In the genomic region with DNA sequence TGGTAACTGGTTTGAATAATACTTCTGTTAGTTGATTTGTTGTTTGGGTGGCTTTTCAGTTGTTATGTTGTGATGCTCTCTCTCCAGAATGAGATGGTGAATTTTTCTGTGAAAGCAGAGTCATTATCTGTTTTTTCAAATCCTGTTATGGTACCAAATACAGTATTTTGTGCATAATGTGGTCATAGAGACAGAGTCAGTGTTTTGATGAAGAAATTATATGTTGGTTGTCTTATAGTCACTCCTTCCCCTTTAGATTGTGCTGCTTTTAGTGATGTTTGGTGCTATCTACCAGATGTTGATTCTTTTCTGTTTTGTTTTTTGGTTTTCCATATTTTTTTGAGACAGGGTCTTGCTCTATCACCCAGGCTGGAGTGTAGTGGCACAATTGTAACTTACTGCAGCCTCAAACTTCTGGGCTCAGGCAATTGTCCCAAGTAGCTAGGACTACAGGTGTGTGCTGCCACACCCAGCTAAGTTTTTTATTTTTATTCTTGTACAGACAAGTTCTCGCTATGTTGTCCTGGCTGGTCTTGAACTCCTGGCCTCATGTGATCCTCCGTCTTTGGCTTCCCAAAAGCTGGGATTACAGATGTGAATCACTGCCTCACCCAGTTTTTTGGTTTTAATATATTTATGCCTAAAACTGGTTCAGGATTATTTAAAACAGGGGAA, we compare ENCODE assay signal across 14 cellular contexts. TPM values are rescaled to one million over a fixed set of nuclear protein-coding genes. Genes with fewer than 3 reads are reported as not detected.
A peak's percentile ranks its signal among the peaks of the same experiment; 100 is the strongest.
DNase-seq lines count a peak whose midpoint lies in the region; ATAC-seq and TF ChIP-seq lines count a peak whose summit lies in the region.
"Had no signal": no experiment of that assay in that cellular context is flagged by ENCODE, and none has a peak within 500 bp of the region (broad histone marks: within the 10 kb centered on the region; RNA-seq: fewer than 3 reads in every experiment).

No MANE protein-coding gene starts in this region.

- H3K9me3 Mint-ChIP-seq in activated naive CD4-positive, alpha-beta T cell treated with anti-CD3 and anti-CD28 coated beads for 36 hours, result no peaks in the 10 kb centered on the region
- H3K9me3 Mint-ChIP-seq in stimulated activated memory B cell treated with anti-CD40 and anti-IgM and Interleukin-4, amounts not matched to agents 10 μg/mL and 1 μg/mL and 100 μg/mL, for 72 hours, result no peaks in the 10 kb centered on the region

- peak; percentile 88 for ATAC-seq in esophagus mucosa
- ATAC-seq in stimulated activated memory B cell treated with anti-CD40 and anti-IgM and Interleukin-4, amounts not matched to agents 10 μg/mL and 1 μg/mL and 100 μg/mL, for 72 hours, result no peak

- H3K27me3 ChIP-seq in Loucy (ENCODE audit: insufficient read depth, low read length, poor library complexity, severe bottlenecking) (no peaks in the 10 kb centered on the region), smooth muscle cell (ENCODE audit: low read depth) (no peaks in the 10 kb centered on the region)
- H3K27me3 ChIP-seq: colonic mucosa, ovary, upper lobe of right lung had no signal

- H3K9me3 ChIP-seq in Loucy (ENCODE audit: insufficient read depth, low read depth, low read length) (no peaks in the 10 kb centered on the region), smooth muscle cell (replicated peaks; ENCODE audit: low read depth) (no peaks in the 10 kb centered on the region)
- H3K9me3 ChIP-seq: colonic mucosa, ovary, upper lobe of right lung had no signal

- no peaks in the 10 kb centered on the region for H3K9me2 ChIP-seq in Loucy (replicated peaks; ENCODE audit: low read depth, low read length)

- intact Hi-C loops in activated naive CD4-positive, alpha-beta T cell treated with anti-CD3 and anti-CD28 coated beads for 36 hours (cut with micrococcal nuclease), result loop anchor here (1.0 to 5.0 kb wide), 2 partner anchors 8 to 165 kb away; no protein-coding TSS in a partner anchor

- H3K79me2 ChIP-seq in Loucy (ENCODE audit: insufficient read depth, low read length) (peaks cover 99% of the 10 kb centered on the region), smooth muscle cell (ENCODE audit: low read depth) (peaks cover 84% of the 10 kb centered on the region)

- peak overlapping the region; percentile 94 for H3K4me3 ChIP-seq in Loucy (ENCODE audit: low read length, poor library complexity, severe bottlenecking)
- H3K4me3 ChIP-seq in smooth muscle cell, result no peak overlapping the region
- H3K4me3 ChIP-seq: colonic mucosa, ovary, upper lobe of right lung had no signal

- H3K27me3 Mint-ChIP-seq in activated naive CD4-positive, alpha-beta T cell treated with anti-CD3 and anti-CD28 coated beads for 36 hours (ENCODE audit: low read depth), result no peaks in the 10 kb centered on the region
- no peaks in the 10 kb centered on the region for H3K27me3 Mint-ChIP-seq in stimulated activated memory B cell treated with anti-CD40 and anti-IgM and Interleukin-4, amounts not matched to agents 10 μg/mL and 1 μg/mL and 100 μg/mL, for 72 hours

- H3K4me2 ChIP-seq in Loucy (ENCODE audit: low read depth, low read length, poor library complexity, severe bottlenecking) (peak overlapping the region; percentile 84), smooth muscle cell (no peak overlapping the region)

- H3F3A ChIP-seq in Loucy (ENCODE audit: low read depth), result no peaks in the 10 kb centered on the region
- peaks cover 5% of the 10 kb centered on the region for H3F3A ChIP-seq in smooth muscle cell (ENCODE audit: low read depth)

- no peak for TF ChIP-seq CTCF in Loucy (conservative IDR thresholded peaks at IDR 0.05; ENCODE audit: low read length)
- TF ChIP-seq CTCF in smooth muscle cell (IDR thresholded peaks at IDR 0.05; ENCODE audit: borderline replicate concordance, insufficient read depth, poor library complexity, severe bottlenecking), result no peak

- H3K36me3 ChIP-seq in Loucy (ENCODE audit: insufficient read depth, low read length) (no peaks in the 10 kb centered on the region), smooth muscle cell (ENCODE audit: low read depth) (no peaks in the 10 kb centered on the region)
- H3K36me3 ChIP-seq: colonic mucosa, ovary, upper lobe of right lung had no signal

- no peak overlapping the region for H3K27ac ChIP-seq in smooth muscle cell (ENCODE audit: low read depth)
- H3K27ac ChIP-seq: colonic mucosa, epithelial cell of prostate, ovary, upper lobe of right lung had no signal

- CTCF ChIA-PET in activated naive CD4-positive, alpha-beta T cell treated with anti-CD3 and anti-CD28 coated beads for 36 hours (lab: Charles Lee), result interaction anchor here (0.7 to 2.2 kb wide), 7 partner anchors 40 to 256 kb away, joined by 3 to 12 read pairs (median 4); partner anchors contain the start of genes DTL and INTS7

- H3K4me1 ChIP-seq in Loucy (ENCODE audit: insufficient read depth, low read length, poor library complexity, severe bottlenecking) (peaks cover 50% of the 10 kb centered on the region), smooth muscle cell (ENCODE audit: low read depth) (peaks cover 15% of the 10 kb centered on the region)

- H2AFZ ChIP-seq in Loucy (ENCODE audit: low read length) (no peak overlapping the region), smooth muscle cell (ENCODE audit: low read depth) (no peak overlapping the region)

- H4K20me1 ChIP-seq in Loucy (ENCODE audit: insufficient read depth, low read length, poor library complexity, severe bottlenecking) (peaks cover 96% of the 10 kb centered on the region), smooth muscle cell (ENCODE audit: low read depth) (peaks cover 95% of the 10 kb centered on the region)

- peaks cover 80% of the 10 kb centered on the region for H3K4me1 Mint-ChIP-seq in activated naive CD4-positive, alpha-beta T cell treated with anti-CD3 and anti-CD28 coated beads for 36 hours (ENCODE audit: low read depth)
- H3K4me1 Mint-ChIP-seq in stimulated activated memory B cell treated with anti-CD40 and anti-IgM and Interleukin-4, amounts not matched to agents 10 μg/mL and 1 μg/mL and 100 μg/mL, for 72 hours, result peaks cover 72% of the 10 kb centered on the region

- DNase-seq in activated naive CD4-positive, alpha-beta T cell treated with anti-CD3 and anti-CD28 coated beads for 36 hours, result no peak
- no peak for DNase-seq in activated naive CD4-positive, alpha-beta T cell treated with anti-CD3 and anti-CD28 coated beads, Interleukin-2, amount 50 U/mL, for 16 hours
- no peak for DNase-seq in UCSD-AML1 (lab: John Stamatoyannopoulos, UW; ENCODE audit: unreplicated experiment)
- DNase-seq in smooth muscle cell (lab: John Stamatoyannopoulos, UW; ENCODE audit: unreplicated experiment), result no peak
- no peak for DNase-seq in NCI-H1930 (lab: John Stamatoyannopoulos, UW)
- DNase-seq: activated CD4-positive, CD25-positive, alpha-beta regulatory T cell; aorta; colonic mucosa; ovary; upper lobe of right lung had no signal

- H3K27ac Mint-ChIP-seq in activated naive CD4-positive, alpha-beta T cell treated with anti-CD3 and anti-CD28 coated beads for 36 hours, result peak overlapping the region; percentile 54
- peak overlapping the region; percentile 55 for H3K27ac Mint-ChIP-seq in stimulated activated memory B cell treated with anti-CD40 and anti-IgM and Interleukin-4, amounts not matched to agents 10 μg/mL and 1 μg/mL and 100 μg/mL, for 72 hours

- H3K36me3 Mint-ChIP-seq in activated naive CD4-positive, alpha-beta T cell treated with anti-CD3 and anti-CD28 coated beads for 36 hours (ENCODE audit: low read depth), result no peaks in the 10 kb centered on the region
- no peaks in the 10 kb centered on the region for H3K36me3 Mint-ChIP-seq in stimulated activated memory B cell treated with anti-CD40 and anti-IgM and Interleukin-4, amounts not matched to agents 10 μg/mL and 1 μg/mL and 100 μg/mL, for 72 hours

- H3K9ac ChIP-seq in Loucy (ENCODE audit: low read depth, low read length, poor library complexity, severe bottlenecking), result peak overlapping the region; percentile 27
- H3K9ac ChIP-seq in smooth muscle cell (ENCODE audit: low read depth), result no peak overlapping the region

- 90% methylated on average over 2 of the region's 2 CpGs for WGBS in smooth muscle cell (ENCODE audit: low lambda C conversion rate)

- H3K4me3 Mint-ChIP-seq in activated naive CD4-positive, alpha-beta T cell treated with anti-CD3 and anti-CD28 coated beads for 36 hours, result no peak overlapping the region
- no peak overlapping the region for H3K4me3 Mint-ChIP-seq in stimulated activated memory B cell treated with anti-CD40 and anti-IgM and Interleukin-4, amounts not matched to agents 10 μg/mL and 1 μg/mL and 100 μg/mL, for 72 hours

RNA-seq across cellular contexts. Expression of gene PPP2R5A, which starts 7.2 kb away (rescaled TPM):
- total RNA-seq in activated naive CD4-positive, alpha-beta T cell treated with anti-CD3 and anti-CD28 coated beads for 36 hours, result 10 to 100 TPM; 30.6 to 31.4 TPM
- total RNA-seq in esophagus mucosa, result 55.7 TPM
- total RNA-seq in smooth muscle cell, result 17.6 and 24.9 TPM in 2 replicates
- 12.2 and 12.3 TPM in 2 replicates for polyA plus RNA-seq in smooth muscle cell
